Comparison of ENCODE assay signal across 31 cellular contexts in the genomic region with DNA sequence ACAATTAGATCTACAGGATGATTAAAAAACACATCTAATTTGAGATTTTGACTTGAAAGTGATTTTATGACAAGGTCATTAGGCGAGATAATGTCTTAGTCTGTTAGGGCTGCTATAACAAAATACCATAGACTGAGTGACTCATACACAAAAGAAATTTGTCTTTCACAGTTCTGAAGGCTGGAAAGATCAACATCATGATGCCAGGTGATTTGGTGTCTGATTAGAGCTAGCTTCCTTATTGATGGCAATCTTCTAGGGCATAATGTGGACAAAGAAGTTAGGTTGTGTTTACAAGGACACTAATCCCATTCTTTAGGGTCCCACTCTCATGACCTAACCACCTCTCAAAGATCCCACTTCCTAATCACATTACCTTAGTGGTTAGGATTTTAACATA.
"Had no signal": no experiment of that assay in that cellular context is flagged by ENCODE, and none has a peak within 500 bp of the region (broad histone marks: within the 10 kb centered on the region; RNA-seq: fewer than 3 reads in every experiment).

No MANE protein-coding gene starts in this region.

- ATAC-seq: PC-3 had no signal

- H3K4me1 ChIP-seq: Peyer's patch, SJSA1 had no signal

- H3K36me3 ChIP-seq: MG63, Peyer's patch, SJSA1 had no signal

- H3K4me3 ChIP-seq: MG63, Peyer's patch, SJSA1 had no signal

- H3K9me3 ChIP-seq: MG63, Peyer's patch, SJSA1, SK-N-SH had no signal

- DNase-seq: Kasumi-1; KG1; MG63; NCI-H1048; NCI-H1105 treated with DMSO at 0.1 percent for 48 hours; NCI-H1417; NCI-H1436; NCI-H146; NCI-H1694; NCI-H187; NCI-H2029 treated with DMSO at 0.1 percent for 48 hours; NCI-H2081 treated with DMSO at 0.1 percent for 48 hours; NCI-H2107; NCI-H2171; NCI-H226; NCI-H446 treated with DMSO at 0.1 percent for 48 hours; NCI-H510A; NCI-H524; NCI-H526; NCI-H774; NK-92 treated with Interleukin-12 subunit alpha and Interleukin-12 subunit beta, amount 100 ng/mL, for 24 hours; OCI-M1; PC-3; Peyer's patch; Right ventricle myocardium superior; RPMI8226; SHP77 treated with DMSO at 0.1 percent for 48 hours; SK-N-SH; SW 1271; T-helper 1 cell had no signal

- H3K27me3 ChIP-seq: MG63, Peyer's patch, SJSA1 had no signal
